ENCODE assay signal across 1 cellular context in genomic region chr2:169172076-169172735, GRCh38.
TF ChIP-seq lines count a peak whose summit lies in the region.

No MANE protein-coding gene starts in this region.

TF ChIP-seq in GM23338, 12 proteins besides CTCF, POLR2A, EP300 and RAD21 (continued from another document):
- no peak for TF ChIP-seq ZNF462 (CRISPR knock-in tag; IDR thresholded peaks at IDR 0.05)
- no peak for TF ChIP-seq ETS1 (IDR thresholded peaks at IDR 0.05)
- no peak for TF ChIP-seq ZNF114 (CRISPR knock-in tag; IDR thresholded peaks at IDR 0.05)
- TF ChIP-seq NANOG (IDR thresholded peaks at IDR 0.05; ENCODE audit: borderline replicate concordance) = no peak
- no peak for TF ChIP-seq STAT1 (IDR thresholded peaks at IDR 0.05; ENCODE audit: unreplicated experiment)
- no peak for TF ChIP-seq EZH2phosphoT487 (IDR thresholded peaks at IDR 0.05; ENCODE audit: unreplicated experiment)
- TF ChIP-seq REST (IDR thresholded peaks at IDR 0.05; ENCODE audit: unreplicated experiment) = no peak
- TF ChIP-seq POLR2AphosphoS5 (IDR thresholded peaks at IDR 0.05; ENCODE audit: low read depth) = no peak
